Comparison of ENCODE assay signal across 1 cellular context in the genomic region with DNA sequence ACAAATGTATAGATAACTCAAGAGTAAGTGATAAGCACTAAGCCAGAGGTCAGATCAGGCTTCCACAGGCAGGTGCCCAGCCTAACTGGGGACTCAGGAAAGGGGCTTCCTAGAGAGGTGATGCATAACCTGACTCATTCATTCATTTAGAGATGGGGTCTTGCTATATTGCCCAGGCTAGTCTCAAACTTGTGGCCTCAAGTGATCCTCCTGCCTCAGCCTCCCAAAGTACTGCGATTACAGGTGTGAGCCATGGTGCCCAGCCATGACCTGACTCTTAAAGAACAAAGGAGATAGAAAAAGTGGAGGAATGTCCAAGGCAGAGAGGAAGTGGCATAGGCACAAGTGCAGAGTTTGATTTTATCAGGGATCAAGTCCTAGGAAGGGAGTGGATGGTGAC.
A peak's percentile ranks its signal among the peaks of the same experiment; 100 is the strongest.
TF ChIP-seq lines count a peak whose summit lies in the region.

No MANE protein-coding gene starts in this region.

TF ChIP-seq in K562, 482 proteins besides CTCF, POLR2A, EP300 and RAD21:
- TF ChIP-seq ZNF121 (CRISPR knock-in tag; conservative IDR thresholded peaks at IDR 0.05): peak; percentile 66
- peak; percentile 32 for TF ChIP-seq RBM25 (IDR thresholded peaks at IDR 0.05; ENCODE audit: low read depth, low read length, severe bottlenecking)
- TF ChIP-seq, protein P1, sequence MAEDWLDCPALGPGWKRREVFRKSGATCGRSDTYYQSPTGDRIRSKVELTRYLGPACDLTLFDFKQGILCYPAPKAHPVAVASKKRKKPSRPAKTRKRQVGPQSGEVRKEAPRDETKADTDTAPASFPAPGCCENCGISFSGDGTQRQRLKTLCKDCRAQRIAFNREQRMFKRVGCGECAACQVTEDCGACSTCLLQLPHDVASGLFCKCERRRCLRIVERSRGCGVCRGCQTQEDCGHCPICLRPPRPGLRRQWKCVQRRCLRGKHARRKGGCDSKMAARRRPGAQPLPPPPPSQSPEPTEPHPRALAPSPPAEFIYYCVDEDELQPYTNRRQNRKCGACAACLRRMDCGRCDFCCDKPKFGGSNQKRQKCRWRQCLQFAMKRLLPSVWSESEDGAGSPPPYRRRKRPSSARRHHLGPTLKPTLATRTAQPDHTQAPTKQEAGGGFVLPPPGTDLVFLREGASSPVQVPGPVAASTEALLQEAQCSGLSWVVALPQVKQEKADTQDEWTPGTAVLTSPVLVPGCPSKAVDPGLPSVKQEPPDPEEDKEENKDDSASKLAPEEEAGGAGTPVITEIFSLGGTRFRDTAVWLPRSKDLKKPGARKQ (CRISPR knock-in tag; IDR thresholded peaks at IDR 0.05): no peak
